ENCODE assay signal across 9 cellular contexts in the genomic region with DNA sequence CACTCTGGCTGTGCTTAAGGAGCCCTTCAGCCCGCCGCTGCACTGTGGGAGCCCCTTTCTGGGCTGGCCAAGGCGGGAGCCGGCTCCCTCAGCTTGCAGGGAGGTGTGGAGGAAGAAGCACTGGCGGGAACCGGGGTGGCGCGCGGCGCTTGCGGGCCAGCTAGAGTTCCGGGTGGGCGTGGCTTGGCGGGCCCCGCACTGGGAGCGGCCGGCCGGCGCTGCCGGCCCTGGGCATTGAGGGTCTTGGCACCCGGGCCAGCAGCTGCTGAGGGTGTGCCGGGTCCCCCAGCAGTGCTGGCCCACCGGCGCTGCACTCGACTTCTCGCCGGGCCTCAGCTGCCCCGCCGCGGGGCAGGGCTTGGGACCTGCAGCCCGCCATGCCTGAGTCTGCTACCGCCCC. TPM values are rescaled to one million over a fixed set of nuclear protein-coding genes. Genes with fewer than 3 reads are reported as not detected.
"Had no signal": no experiment of that assay in that cellular context is flagged by ENCODE, and none has a peak within 500 bp of the region (broad histone marks: within the 10 kb centered on the region; RNA-seq: fewer than 3 reads in every experiment).

No MANE protein-coding gene starts in this region.

RNA-seq across cellular contexts. Expression of a gene that starts 39.7 kb away (rescaled TPM):
- total RNA-seq: naive thymus-derived CD4-positive, alpha-beta T cell; natural killer cell; omental fat pad; psoas muscle; spleen; suprapubic skin; thoracic aorta; upper lobe of left lung had no signal
- polyA plus RNA-seq: naive thymus-derived CD4-positive, alpha-beta T cell; smooth muscle cell had no signal
